ENCODE assay signal across 8 cellular contexts in the genomic region with DNA sequence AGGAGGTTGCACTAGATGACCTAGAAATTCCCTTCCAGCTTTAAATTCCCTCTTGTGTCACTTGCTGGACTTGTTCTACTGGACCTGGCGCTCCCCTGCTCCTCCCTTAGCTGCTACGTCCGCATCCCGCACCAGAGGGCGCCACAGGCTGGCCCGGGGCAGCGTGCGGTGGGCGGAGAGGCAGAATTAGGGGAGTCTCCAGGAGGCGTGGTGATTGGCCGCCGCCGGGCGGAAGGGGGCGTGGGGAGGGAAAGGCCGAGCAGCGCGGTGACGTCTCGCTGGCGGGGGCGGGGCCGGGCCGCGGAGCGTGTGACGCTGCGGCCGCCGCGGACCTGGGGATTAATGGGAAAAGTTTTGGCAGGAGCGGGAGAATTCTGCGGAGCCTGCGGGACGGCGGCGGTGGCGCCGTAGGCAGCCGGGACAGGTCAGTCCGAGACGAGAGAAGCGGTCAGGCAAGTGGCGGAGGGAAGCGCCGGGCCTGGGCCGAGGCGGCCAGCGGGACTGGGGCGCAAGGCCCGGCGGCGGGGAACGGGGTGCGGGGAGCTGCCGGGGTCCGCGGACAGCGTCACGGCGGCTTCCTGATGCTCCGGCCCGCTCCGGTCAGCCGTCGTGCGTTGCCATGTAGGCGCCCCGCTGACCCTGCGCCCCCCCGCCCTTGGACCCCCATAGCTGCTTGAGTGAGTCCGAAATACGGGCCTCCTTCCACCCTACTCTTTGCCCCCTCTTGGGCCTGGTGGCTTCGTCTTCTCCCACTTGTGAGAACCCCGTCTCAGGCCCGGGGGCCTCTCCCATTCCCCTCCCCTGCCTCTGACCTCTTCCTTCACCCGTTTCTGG. TPM values are rescaled to one million over a fixed set of nuclear protein-coding genes. Genes with fewer than 3 reads are reported as not detected.
A peak's percentile ranks its signal among the peaks of the same experiment; 100 is the strongest.
DNase-seq lines count a peak whose midpoint lies in the region; ATAC-seq and TF ChIP-seq lines count a peak whose summit lies in the region.

A gene (plus strand): TSS at position 301 of the 834 bp plus-strand sequence. CDS start 68,530 bp downstream, outside the sequence.

- peak; percentile 97 for DNase-seq in DMS114 treated with DMSO at 0.1 percent for 48 hours (lab: John Stamatoyannopoulos, UW; ENCODE audit: unreplicated experiment)
- DNase-seq in HuH-7.5 (ENCODE audit: low spot score), result peak; percentile 87
- peak; percentile 97 for DNase-seq in activated T-cell treated with anti-CD3 and anti-CD28 coated beads for 1 hour (ENCODE audit: low read depth)
- peak; percentile 97 for DNase-seq in epithelial cell of esophagus (ENCODE audit: low read depth)
- DNase-seq in mucosa of gallbladder (ENCODE audit: low spot score), result peak; percentile 98
- peak; percentile 93 to 95 for DNase-seq in stimulated activated CD8-positive, alpha-beta memory T cell treated with anti-CD3 and anti-CD28 coated beads, Interleukin-4, amount 100 ng/mL, for 4 hours (ENCODE audit: low read depth in 2 of 2, low spot score in 1 of 2)

- H3K9me3 ChIP-seq in OCI-LY3 (ENCODE audit: insufficient read depth, low read length), result no peaks in the 10 kb centered on the region

- no peak within 1 kb of the TSS; the same call in 1 of the 2 replicates for H2AFZ ChIP-seq in OCI-LY3 (ENCODE audit: low read depth, low read length)

- H3K36me3 ChIP-seq in OCI-LY3 (replicated peaks; ENCODE audit: low read depth, low read length), result peaks cover 4% of the 10 kb centered on the region

- TF ChIP-seq CTCF in OCI-LY3 (IDR thresholded peaks at IDR 0.05; ENCODE audit: low read depth, low read length), result peak; percentile 76
- peak; percentile 94 for TF ChIP-seq CTCF in epithelial cell of esophagus (IDR thresholded peaks at IDR 0.05; ENCODE audit: insufficient read depth, low read depth, low read length, missing control alignments)

- no peak within 1 kb of the TSS for H3K27ac ChIP-seq in OCI-LY3 (ENCODE audit: low read length)

- H4K20me1 ChIP-seq in OCI-LY3 (ENCODE audit: insufficient read depth, low read length), result peaks cover 3% of the 10 kb centered on the region; the same call in 1 of the 2 replicates

- H3K9ac ChIP-seq in OCI-LY3 (ENCODE audit: low read length), result peak within 1 kb of the TSS; percentile 56

- H3K79me2 ChIP-seq in OCI-LY3 (ENCODE audit: low read length), result 0 out of 2 replicates have a peak, but pooled peaks cover 3% of the 10 kb centered on the region

- peak within 1 kb of the TSS; percentile 88 for H3K4me2 ChIP-seq in OCI-LY3 (ENCODE audit: low read length)

- H3K4me1 ChIP-seq in OCI-LY3 (ENCODE audit: low read length), result peaks cover 12% of the 10 kb centered on the region

- peak; percentile 92 for ATAC-seq in GM21526 (IDR thresholded peaks at IDR 0.05; ENCODE audit: low FRiP score, unreplicated experiment)

- peak within 1 kb of the TSS; percentile 88 for H3K4me3 ChIP-seq in OCI-LY3 (ENCODE audit: low read length)
- peak within 1 kb of the TSS; percentile 56 for H3K4me3 ChIP-seq in epithelial cell of esophagus (ENCODE audit: low read length)

- no peaks in the 10 kb centered on the region for H3K27me3 ChIP-seq in OCI-LY3 (ENCODE audit: low read depth, low read length)

RNA-seq across cellular contexts. Expression of the gene that starts here (rescaled TPM):
- total RNA-seq in mucosa of gallbladder, result 27.9 TPM
